Comparison of ENCODE assay signal across 1 cellular context in genomic region chr19:16654151-16654550, GRCh38.
TF ChIP-seq lines count a peak whose summit lies in the region.

No MANE protein-coding gene starts in this region.

TF ChIP-seq in GM23338, 12 proteins besides CTCF, POLR2A, EP300 and RAD21 (continued from another document):
- TF ChIP-seq, protein P1, sequence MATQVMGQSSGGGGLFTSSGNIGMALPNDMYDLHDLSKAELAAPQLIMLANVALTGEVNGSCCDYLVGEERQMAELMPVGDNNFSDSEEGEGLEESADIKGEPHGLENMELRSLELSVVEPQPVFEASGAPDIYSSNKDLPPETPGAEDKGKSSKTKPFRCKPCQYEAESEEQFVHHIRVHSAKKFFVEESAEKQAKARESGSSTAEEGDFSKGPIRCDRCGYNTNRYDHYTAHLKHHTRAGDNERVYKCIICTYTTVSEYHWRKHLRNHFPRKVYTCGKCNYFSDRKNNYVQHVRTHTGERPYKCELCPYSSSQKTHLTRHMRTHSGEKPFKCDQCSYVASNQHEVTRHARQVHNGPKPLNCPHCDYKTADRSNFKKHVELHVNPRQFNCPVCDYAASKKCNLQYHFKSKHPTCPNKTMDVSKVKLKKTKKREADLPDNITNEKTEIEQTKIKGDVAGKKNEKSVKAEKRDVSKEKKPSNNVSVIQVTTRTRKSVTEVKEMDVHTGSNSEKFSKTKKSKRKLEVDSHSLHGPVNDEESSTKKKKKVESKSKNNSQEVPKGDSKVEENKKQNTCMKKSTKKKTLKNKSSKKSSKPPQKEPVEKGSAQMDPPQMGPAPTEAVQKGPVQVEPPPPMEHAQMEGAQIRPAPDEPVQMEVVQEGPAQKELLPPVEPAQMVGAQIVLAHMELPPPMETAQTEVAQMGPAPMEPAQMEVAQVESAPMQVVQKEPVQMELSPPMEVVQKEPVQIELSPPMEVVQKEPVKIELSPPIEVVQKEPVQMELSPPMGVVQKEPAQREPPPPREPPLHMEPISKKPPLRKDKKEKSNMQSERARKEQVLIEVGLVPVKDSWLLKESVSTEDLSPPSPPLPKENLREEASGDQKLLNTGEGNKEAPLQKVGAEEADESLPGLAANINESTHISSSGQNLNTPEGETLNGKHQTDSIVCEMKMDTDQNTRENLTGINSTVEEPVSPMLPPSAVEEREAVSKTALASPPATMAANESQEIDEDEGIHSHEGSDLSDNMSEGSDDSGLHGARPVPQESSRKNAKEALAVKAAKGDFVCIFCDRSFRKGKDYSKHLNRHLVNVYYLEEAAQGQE (IDR thresholded peaks at IDR 0.05; ENCODE audit: unreplicated experiment): no peak
- TF ChIP-seq JUNB (IDR thresholded peaks at IDR 0.05; ENCODE audit: unreplicated experiment) (no peak), POLR2AphosphoS5 (IDR thresholded peaks at IDR 0.05; ENCODE audit: low read depth) (no peak), STAT1 (IDR thresholded peaks at IDR 0.05; ENCODE audit: unreplicated experiment) (no peak)
- TF ChIP-seq, protein P2, sequence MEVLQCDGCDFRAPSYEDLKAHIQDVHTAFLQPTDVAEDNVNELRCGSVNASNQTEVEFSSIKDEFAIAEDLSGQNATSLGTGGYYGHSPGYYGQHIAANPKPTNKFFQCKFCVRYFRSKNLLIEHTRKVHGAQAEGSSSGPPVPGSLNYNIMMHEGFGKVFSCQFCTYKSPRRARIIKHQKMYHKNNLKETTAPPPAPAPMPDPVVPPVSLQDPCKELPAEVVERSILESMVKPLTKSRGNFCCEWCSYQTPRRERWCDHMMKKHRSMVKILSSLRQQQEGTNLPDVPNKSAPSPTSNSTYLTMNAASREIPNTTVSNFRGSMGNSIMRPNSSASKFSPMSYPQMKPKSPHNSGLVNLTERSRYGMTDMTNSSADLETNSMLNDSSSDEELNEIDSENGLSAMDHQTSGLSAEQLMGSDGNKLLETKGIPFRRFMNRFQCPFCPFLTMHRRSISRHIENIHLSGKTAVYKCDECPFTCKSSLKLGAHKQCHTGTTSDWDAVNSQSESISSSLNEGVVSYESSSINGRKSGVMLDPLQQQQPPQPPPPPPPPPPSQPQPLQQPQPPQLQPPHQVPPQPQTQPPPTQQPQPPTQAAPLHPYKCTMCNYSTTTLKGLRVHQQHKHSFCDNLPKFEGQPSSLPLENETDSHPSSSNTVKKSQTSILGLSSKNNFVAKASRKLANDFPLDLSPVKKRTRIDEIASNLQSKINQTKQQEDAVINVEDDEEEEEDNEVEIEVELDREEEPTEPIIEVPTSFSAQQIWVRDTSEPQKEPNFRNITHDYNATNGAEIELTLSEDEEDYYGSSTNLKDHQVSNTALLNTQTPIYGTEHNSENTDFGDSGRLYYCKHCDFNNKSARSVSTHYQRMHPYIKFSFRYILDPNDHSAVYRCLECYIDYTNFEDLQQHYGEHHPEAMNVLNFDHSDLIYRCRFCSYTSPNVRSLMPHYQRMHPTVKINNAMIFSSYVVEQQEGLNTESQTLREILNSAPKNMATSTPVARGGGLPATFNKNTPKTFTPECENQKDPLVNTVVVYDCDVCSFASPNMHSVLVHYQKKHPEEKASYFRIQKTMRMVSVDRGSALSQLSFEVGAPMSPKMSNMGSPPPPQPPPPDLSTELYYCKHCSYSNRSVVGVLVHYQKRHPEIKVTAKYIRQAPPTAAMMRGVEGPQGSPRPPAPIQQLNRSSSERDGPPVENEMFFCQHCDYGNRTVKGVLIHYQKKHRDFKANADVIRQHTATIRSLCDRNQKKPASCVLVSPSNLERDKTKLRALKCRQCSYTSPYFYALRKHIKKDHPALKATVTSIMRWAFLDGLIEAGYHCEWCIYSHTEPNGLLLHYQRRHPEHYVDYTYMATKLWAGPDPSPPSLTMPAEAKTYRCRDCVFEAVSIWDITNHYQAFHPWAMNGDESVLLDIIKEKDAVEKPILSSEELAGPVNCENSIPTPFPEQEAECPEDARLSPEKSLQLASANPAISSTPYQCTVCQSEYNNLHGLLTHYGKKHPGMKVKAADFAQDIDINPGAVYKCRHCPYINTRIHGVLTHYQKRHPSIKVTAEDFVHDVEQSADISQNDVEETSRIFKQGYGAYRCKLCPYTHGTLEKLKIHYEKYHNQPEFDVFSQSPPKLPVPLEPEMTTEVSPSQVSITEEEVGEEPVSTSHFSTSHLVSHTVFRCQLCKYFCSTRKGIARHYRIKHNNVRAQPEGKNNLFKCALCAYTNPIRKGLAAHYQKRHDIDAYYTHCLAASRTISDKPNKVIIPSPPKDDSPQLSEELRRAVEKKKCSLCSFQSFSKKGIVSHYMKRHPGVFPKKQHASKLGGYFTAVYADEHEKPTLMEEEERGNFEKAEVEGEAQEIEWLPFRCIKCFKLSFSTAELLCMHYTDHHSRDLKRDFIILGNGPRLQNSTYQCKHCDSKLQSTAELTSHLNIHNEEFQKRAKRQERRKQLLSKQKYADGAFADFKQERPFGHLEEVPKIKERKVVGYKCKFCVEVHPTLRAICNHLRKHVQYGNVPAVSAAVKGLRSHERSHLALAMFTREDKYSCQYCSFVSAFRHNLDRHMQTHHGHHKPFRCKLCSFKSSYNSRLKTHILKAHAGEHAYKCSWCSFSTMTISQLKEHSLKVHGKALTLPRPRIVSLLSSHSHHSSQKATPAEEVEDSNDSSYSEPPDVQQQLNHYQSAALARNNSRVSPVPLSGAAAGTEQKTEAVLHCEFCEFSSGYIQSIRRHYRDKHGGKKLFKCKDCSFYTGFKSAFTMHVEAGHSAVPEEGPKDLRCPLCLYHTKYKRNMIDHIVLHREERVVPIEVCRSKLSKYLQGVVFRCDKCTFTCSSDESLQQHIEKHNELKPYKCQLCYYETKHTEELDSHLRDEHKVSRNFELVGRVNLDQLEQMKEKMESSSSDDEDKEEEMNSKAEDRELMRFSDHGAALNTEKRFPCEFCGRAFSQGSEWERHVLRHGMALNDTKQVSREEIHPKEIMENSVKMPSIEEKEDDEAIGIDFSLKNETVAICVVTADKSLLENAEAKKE (CRISPR knock-in tag; IDR thresholded peaks at IDR 0.05): no peak
